ENCODE assay signal across 12 cellular contexts in genomic region chr15:45630958-45631691, GRCh38. TPM values are rescaled to one million over a fixed set of nuclear protein-coding genes. Genes with fewer than 3 reads are reported as not detected.
DNase-seq lines count a peak whose midpoint lies in the region; ATAC-seq lines count a peak whose summit lies in the region.
"Had no signal": no experiment of that assay in that cellular context is flagged by ENCODE, and none has a peak within 500 bp of the region (broad histone marks: within the 10 kb centered on the region; RNA-seq: fewer than 3 reads in every experiment).

No MANE protein-coding gene starts in this region.

- H3K9me3 ChIP-seq in SJSA1 (replicated peaks) (no peaks in the 10 kb centered on the region), skeletal muscle tissue (ENCODE audit: control insufficient read depth in 3 of 3, low read length in 3 of 3) (no peaks in the 10 kb centered on the region)
- H3K9me3 ChIP-seq: testis had no signal

- no peak overlapping the region for H3K27ac Mint-ChIP-seq in stimulated activated effector memory CD8-positive, alpha-beta T cell treated with anti-CD3 and anti-CD28 coated beads, Interleukin-12 subunit alpha, Interleukin-12 subunit beta, amount 100 ng/mL, for 72 hours
- H3K27ac Mint-ChIP-seq: neural progenitor cell had no signal

- peaks cover 17% of the 10 kb centered on the region for H3K4me1 ChIP-seq in SJSA1 (replicated peaks)
- H3K4me1 ChIP-seq in skeletal muscle tissue (ENCODE audit: control insufficient read depth in 3 of 3, insufficient read depth in 3 of 3, low read length in 3 of 3): peaks cover 3 to 15% (median 4%) of the 10 kb centered on the region in 3 donors
- H3K4me1 ChIP-seq: neural progenitor cell, testis had no signal

- H3K9ac ChIP-seq in skeletal muscle tissue (ENCODE audit: low read depth in 1 of 3, low read length in 3 of 3): no peak overlapping the region
- H3K9ac ChIP-seq: neural progenitor cell had no signal

- no peaks in the 10 kb centered on the region for H3K27me3 ChIP-seq in SJSA1 (replicated peaks)
- H3K27me3 ChIP-seq in skeletal muscle tissue (ENCODE audit: control insufficient read depth in 3 of 3, insufficient read depth in 3 of 3, low read length in 3 of 3): no peaks in the 10 kb centered on the region
- H3K27me3 ChIP-seq: testis had no signal

- H3K36me3 ChIP-seq in SJSA1: no peaks in the 10 kb centered on the region
- H3K36me3 ChIP-seq in skeletal muscle tissue (ENCODE audit: control insufficient read depth in 3 of 3, insufficient read depth in 3 of 3, low read length in 3 of 3): no peaks in the 10 kb centered on the region
- H3K36me3 ChIP-seq: neural progenitor cell had no signal

- peak; percentile 95 for DNase-seq in GM04503 (ENCODE audit: low read depth)
- no peak for DNase-seq in SJSA1 (ENCODE audit: low read depth in 1 of 2, low spot score in 2 of 2)
- DNase-seq in fibroblast of peridontal ligament (ENCODE audit: extremely low read depth): peak; percentile 95
- DNase-seq in NCI-H748 treated with DMSO at 0.1 percent for 48 hours (lab: John Stamatoyannopoulos, UW): no peak
- DNase-seq in stimulated activated effector memory CD8-positive, alpha-beta T cell treated with anti-CD3 and anti-CD28 coated beads, Interleukin-12 subunit alpha, Interleukin-12 subunit beta, amount 100 ng/mL, for 72 hours (ENCODE audit: low spot score in 2 of 2): no peak
- DNase-seq: activated CD4-positive, alpha-beta T cell treated with anti-CD3 and anti-CD28 coated beads for 1 hour; NCI-H1105; testis had no signal

- H3K36me3 Mint-ChIP-seq in stimulated activated effector memory CD8-positive, alpha-beta T cell treated with anti-CD3 and anti-CD28 coated beads, Interleukin-12 subunit alpha, Interleukin-12 subunit beta, amount 100 ng/mL, for 72 hours: peaks cover 10% of the 10 kb centered on the region
- H3K36me3 Mint-ChIP-seq: neural progenitor cell had no signal

- H3K9me3 Mint-ChIP-seq in stimulated activated effector memory CD8-positive, alpha-beta T cell treated with anti-CD3 and anti-CD28 coated beads, Interleukin-12 subunit alpha, Interleukin-12 subunit beta, amount 100 ng/mL, for 72 hours: peaks cover 9% of the 10 kb centered on the region

- H3K27ac ChIP-seq in SJSA1: no peak overlapping the region
- peak overlapping the region; percentile 3 for H3K27ac ChIP-seq in skeletal muscle tissue (ENCODE audit: low read depth, low read length)
- H3K27ac ChIP-seq: neural progenitor cell, testis had no signal

- no peak overlapping the region for H3K4me3 Mint-ChIP-seq in stimulated activated effector memory CD8-positive, alpha-beta T cell treated with anti-CD3 and anti-CD28 coated beads, Interleukin-12 subunit alpha, Interleukin-12 subunit beta, amount 100 ng/mL, for 72 hours
- H3K4me3 Mint-ChIP-seq: neural progenitor cell had no signal

- 0 out of 2 replicates have a peak overlapping the region, but pooled peaks have one; percentile 7 for H3K4me3 ChIP-seq in SJSA1
- peak overlapping the region in 2 of 3 donors; percentile 22 to 28 for H3K4me3 ChIP-seq in skeletal muscle tissue (ENCODE audit: low read length in 3 of 3)
- H3K4me3 ChIP-seq: neural progenitor cell, testis had no signal

- peaks cover 16% of the 10 kb centered on the region for H3K4me1 Mint-ChIP-seq in stimulated activated effector memory CD8-positive, alpha-beta T cell treated with anti-CD3 and anti-CD28 coated beads, Interleukin-12 subunit alpha, Interleukin-12 subunit beta, amount 100 ng/mL, for 72 hours

- no peak for ATAC-seq in GM18907 (IDR thresholded peaks at IDR 0.05; ENCODE audit: unreplicated experiment)
- ATAC-seq in HG02763 (IDR thresholded peaks at IDR 0.05; ENCODE audit: unreplicated experiment): no peak
- ATAC-seq in stimulated activated effector memory CD8-positive, alpha-beta T cell treated with anti-CD3 and anti-CD28 coated beads, Interleukin-12 subunit alpha, Interleukin-12 subunit beta, amount 100 ng/mL, for 72 hours: no peak

RNA-seq across cellular contexts. Expression of gene SQOR, which starts 3.7 kb away (rescaled TPM):
- 4.6 and 4.7 TPM in 2 replicates for total RNA-seq in SJSA1 (2014; rRNA removed; shearing (Covaris generic))
- 11.5 TPM for total RNA-seq in skeletal muscle tissue

RNA-seq across cellular contexts. Expression of gene BLOC1S6, which starts 43.9 kb away (rescaled TPM):
- total RNA-seq in SJSA1 (2014; rRNA removed; shearing (Covaris generic)): 83.1 and 92.2 TPM in 2 replicates
- 30.8 TPM for total RNA-seq in skeletal muscle tissue

Comparison
In these comparisons a context has a peak if more than half of its experiments do, and no peak if none do; other contexts are left out.
1. DNase-seq: peak in GM04503 (single experiment) and fibroblast of peridontal ligament (single experiment); none in SJSA1 (0 of 2), NCI-H748 treated with DMSO at 0.1 percent for 48 hours (single experiment) and stimulated activated effector memory CD8-positive, alpha-beta T cell treated with anti-CD3 and anti-CD28 coated beads, Interleukin-12 subunit alpha, Interleukin-12 subunit beta, amount 100 ng/mL, for 72 hours (0 of 2).